In the genomic region with DNA sequence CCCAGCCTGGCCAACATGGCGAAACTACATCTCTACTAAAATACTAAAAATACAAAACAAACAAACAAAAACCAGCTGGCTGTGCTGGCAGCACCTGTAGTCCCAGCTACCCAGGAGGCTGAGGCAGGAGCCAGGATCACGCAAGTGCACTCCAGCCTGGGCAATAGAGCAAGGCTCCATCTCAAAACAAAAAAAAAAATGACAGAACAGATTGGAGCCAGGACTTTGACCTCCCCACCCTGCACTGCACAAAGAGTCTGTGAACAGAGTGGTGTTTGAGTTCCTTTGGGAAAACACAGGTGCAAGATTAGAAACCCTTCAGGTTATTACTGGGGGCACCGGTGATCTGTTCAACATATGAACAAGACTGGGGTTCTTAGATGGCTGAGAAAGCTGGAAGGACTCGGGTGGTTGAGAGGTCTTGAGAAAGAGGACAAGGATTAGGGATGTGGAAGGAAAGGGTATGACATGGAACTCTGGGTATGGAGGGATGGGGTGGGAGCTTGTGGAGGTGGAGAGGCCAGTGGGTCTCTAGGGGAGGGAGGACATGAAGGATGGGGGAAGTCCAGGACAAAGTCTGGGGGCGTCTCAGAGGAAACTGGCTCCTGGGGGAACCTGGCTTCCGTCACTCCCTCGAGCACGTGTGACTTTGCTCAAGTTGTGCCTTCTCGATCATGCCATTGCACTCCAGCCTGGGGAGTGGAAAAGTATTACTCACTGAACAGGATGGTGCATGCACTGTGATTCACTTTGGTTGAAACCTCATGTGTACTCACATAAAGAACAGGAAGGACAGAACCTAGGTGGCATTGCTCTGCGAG, we compare ENCODE assay signal across 8 cellular contexts.
DNase-seq lines count a peak whose midpoint lies in the region; ATAC-seq lines count a peak whose summit lies in the region.

No MANE protein-coding gene starts in this region.

- H3K27ac Mint-ChIP-seq in stimulated activated effector memory CD8-positive, alpha-beta T cell treated with anti-CD3 and anti-CD28 coated beads, Interleukin-12 subunit alpha, Interleukin-12 subunit beta, amount 100 ng/mL, for 72 hours, result peak overlapping the region; percentile 95

- H3K4me3 Mint-ChIP-seq in stimulated activated effector memory CD8-positive, alpha-beta T cell treated with anti-CD3 and anti-CD28 coated beads, Interleukin-12 subunit alpha, Interleukin-12 subunit beta, amount 100 ng/mL, for 72 hours, result peak overlapping the region; percentile 82

- H3K9me3 Mint-ChIP-seq in stimulated activated effector memory CD8-positive, alpha-beta T cell treated with anti-CD3 and anti-CD28 coated beads, Interleukin-12 subunit alpha, Interleukin-12 subunit beta, amount 100 ng/mL, for 72 hours, result no peaks in the 10 kb centered on the region

- H3K4me1 Mint-ChIP-seq in stimulated activated effector memory CD8-positive, alpha-beta T cell treated with anti-CD3 and anti-CD28 coated beads, Interleukin-12 subunit alpha, Interleukin-12 subunit beta, amount 100 ng/mL, for 72 hours, result peaks cover 44% of the 10 kb centered on the region

- peak; percentile 81 for ATAC-seq in stimulated activated effector memory CD8-positive, alpha-beta T cell treated with anti-CD3 and anti-CD28 coated beads, Interleukin-12 subunit alpha, Interleukin-12 subunit beta, amount 100 ng/mL, for 72 hours
- ATAC-seq in HG03159 (IDR thresholded peaks at IDR 0.05; ENCODE audit: unreplicated experiment), result no peak

- H3K36me3 Mint-ChIP-seq in stimulated activated effector memory CD8-positive, alpha-beta T cell treated with anti-CD3 and anti-CD28 coated beads, Interleukin-12 subunit alpha, Interleukin-12 subunit beta, amount 100 ng/mL, for 72 hours, result peaks cover 58% of the 10 kb centered on the region

- DNase-seq in HPDE6-E6E7 (ENCODE audit: extremely low spot score) (peak; percentile 88), fibroblast of peridontal ligament (ENCODE audit: extremely low read depth) (peak; percentile 50), dedifferentiated amniotic fluid mesenchymal stem cell (ENCODE audit: extremely low spot score) (no peak), NCI-H2227 treated with DMSO at 0.1 percent for 48 hours (lab: John Stamatoyannopoulos, UW) (no peak), NCI-H1436 (lab: John Stamatoyannopoulos, UW) (no peak)
- DNase-seq in activated T-cell treated with anti-CD3 and anti-CD28 coated beads, Interleukin-2, amount 50 U/mL, for 1 hour, result peak; percentile 52
- DNase-seq in stimulated activated effector memory CD8-positive, alpha-beta T cell treated with anti-CD3 and anti-CD28 coated beads, Interleukin-12 subunit alpha, Interleukin-12 subunit beta, amount 100 ng/mL, for 72 hours (ENCODE audit: low spot score in 2 of 2), result peak in 1 of 2 donors; percentile 57

Comparison
In these comparisons a context has a peak if more than half of its experiments do, and no peak if none do; other contexts are left out.
1. DNase-seq: peak in HPDE6-E6E7 (single experiment), activated T-cell treated with anti-CD3 and anti-CD28 coated beads, Interleukin-2, amount 50 U/mL, for 1 hour (single experiment) and fibroblast of peridontal ligament (single experiment); none in dedifferentiated amniotic fluid mesenchymal stem cell (single experiment), NCI-H2227 treated with DMSO at 0.1 percent for 48 hours (single experiment) and NCI-H1436 (single experiment).